30 cellular contexts compared by ENCODE assay signal in genomic region chr13:20165417-20166257, GRCh38. TPM values are rescaled to one million over a fixed set of nuclear protein-coding genes. Genes with fewer than 3 reads are reported as not detected.
DNase-seq lines count a peak whose midpoint lies in the region; ATAC-seq lines count a peak whose summit lies in the region.
"Had no signal": no experiment of that assay in that cellular context is flagged by ENCODE, and none has a peak within 500 bp of the region (broad histone marks: within the 10 kb centered on the region; RNA-seq: fewer than 3 reads in every experiment).

No MANE protein-coding gene starts in this region.

- peaks cover 43 to 57% of the 10 kb centered on the region in 2 donors for H3K27me3 Mint-ChIP-seq in stimulated activated naive B cell treated with anti-CD40 and anti-IgM and Interleukin-4, amounts not matched to agents 10 μg/mL and 1 μg/mL and 100 μg/mL, for 72 hours

- no peak overlapping the region for H3K4me3 Mint-ChIP-seq in stimulated activated naive B cell treated with anti-CD40 and anti-IgM and Interleukin-4, amounts not matched to agents 10 μg/mL and 1 μg/mL and 100 μg/mL, for 72 hours
- H3K4me3 Mint-ChIP-seq: activated T-cell treated with anti-CD3 and anti-CD28 coated beads, Interleukin-2, amount 50 U/mL, for 4 hours; CD8-positive, alpha-beta T cell; stimulated activated effector memory CD8-positive, alpha-beta T cell treated with anti-CD3 and anti-CD28 coated beads, Interleukin-12 subunit alpha, Interleukin-12 subunit beta, amount 100 ng/mL, for 72 hours had no signal

- H3K9me3 Mint-ChIP-seq in stimulated activated naive B cell treated with anti-CD40 and anti-IgM and Interleukin-4, amounts not matched to agents 10 μg/mL and 1 μg/mL and 100 μg/mL, for 72 hours = peaks cover 0 to 1% of the 10 kb centered on the region in 2 donors
- H3K9me3 Mint-ChIP-seq: activated T-cell treated with anti-CD3 and anti-CD28 coated beads, Interleukin-2, amount 50 U/mL, for 4 hours; CD8-positive, alpha-beta T cell; stimulated activated effector memory CD8-positive, alpha-beta T cell treated with anti-CD3 and anti-CD28 coated beads, Interleukin-12 subunit alpha, Interleukin-12 subunit beta, amount 100 ng/mL, for 72 hours had no signal

- DNase-seq in NCI-H345 (lab: John Stamatoyannopoulos, UW) = peak; percentile 17
- no peak for DNase-seq in NCI-H345 treated with DMSO at 0.1 percent for 48 hours (lab: John Stamatoyannopoulos, UW; ENCODE audit: unreplicated experiment)
- DNase-seq in SW480 (ENCODE audit: low spot score) = peak; percentile 33
- peak; percentile 77 for DNase-seq in fibroblast of peridontal ligament (ENCODE audit: extremely low read depth)
- DNase-seq in ureter (ENCODE audit: low spot score) = peak; percentile 23
- DNase-seq in mucosa of gallbladder (ENCODE audit: low spot score) = no peak
- DNase-seq in stimulated activated naive B cell treated with anti-CD40 and anti-IgM and Interleukin-4, amounts not matched to agents 10 μg/mL and 1 μg/mL and 100 μg/mL, for 72 hours = no peak
- DNase-seq: activated CD4-positive, alpha-beta T cell treated with anti-CD3 and anti-CD28 coated beads, Interleukin-2, amount 50 U/mL, for 1 hour; activated naive CD4-positive, alpha-beta T cell treated with Interleukin-2 at 50 U/mL for 16 hours; activated T-cell treated with anti-CD3 and anti-CD28 coated beads, Interleukin-2, amount 50 U/mL, for 4 hours; adrenal gland; AML-193; brain microvascular endothelial cell; CD8-positive, alpha-beta T cell; DMS153; GOT3; left colon; NCI-H1092 treated with DMSO at 0.1 percent for 48 hours; NCI-H2081 treated with DMSO at 0.1 percent for 48 hours; Peyer's patch; SIG-M5; sigmoid colon; stimulated activated CD4-positive, alpha-beta T cell treated with anti-CD3 and anti-CD28 coated beads, Interleukin-4, amount 100 ng/mL, for 24 hours; substantia nigra; T1000; uterus had no signal

- H3K36me3 Mint-ChIP-seq in stimulated activated naive B cell treated with anti-CD40 and anti-IgM and Interleukin-4, amounts not matched to agents 10 μg/mL and 1 μg/mL and 100 μg/mL, for 72 hours = no peaks in the 10 kb centered on the region
- H3K36me3 Mint-ChIP-seq: CD8-positive, alpha-beta T cell; stimulated activated effector memory CD8-positive, alpha-beta T cell treated with anti-CD3 and anti-CD28 coated beads, Interleukin-12 subunit alpha, Interleukin-12 subunit beta, amount 100 ng/mL, for 72 hours had no signal

- no peak overlapping the region for H3K27ac Mint-ChIP-seq in stimulated activated naive B cell treated with anti-CD40 and anti-IgM and Interleukin-4, amounts not matched to agents 10 μg/mL and 1 μg/mL and 100 μg/mL, for 72 hours
- H3K27ac Mint-ChIP-seq: CD8-positive, alpha-beta T cell; progenitor cell of endocrine pancreas; stimulated activated effector memory CD8-positive, alpha-beta T cell treated with anti-CD3 and anti-CD28 coated beads, Interleukin-12 subunit alpha, Interleukin-12 subunit beta, amount 100 ng/mL, for 72 hours had no signal

- peaks cover 1 to 7% of the 10 kb centered on the region in 2 donors for H3K4me1 Mint-ChIP-seq in stimulated activated naive B cell treated with anti-CD40 and anti-IgM and Interleukin-4, amounts not matched to agents 10 μg/mL and 1 μg/mL and 100 μg/mL, for 72 hours
- H3K4me1 Mint-ChIP-seq: stimulated activated effector memory CD8-positive, alpha-beta T cell treated with anti-CD3 and anti-CD28 coated beads, Interleukin-12 subunit alpha, Interleukin-12 subunit beta, amount 100 ng/mL, for 72 hours had no signal

- no peak for ATAC-seq in stimulated activated naive B cell treated with anti-CD40 and anti-IgM and Interleukin-4, amounts not matched to agents 10 μg/mL and 1 μg/mL and 100 μg/mL, for 72 hours (replicated peaks)
- ATAC-seq in HG03571 (IDR thresholded peaks at IDR 0.05; ENCODE audit: unreplicated experiment) = no peak
- ATAC-seq: activated T-cell treated with anti-CD3 and anti-CD28 coated beads, Interleukin-2, amount 50 U/mL, for 4 hours; CD8-positive, alpha-beta T cell; gastroesophageal sphincter; left colon had no signal

RNA-seq across cellular contexts. Expression of gene GJA3, which starts 4.8 kb away (rescaled TPM):
- total RNA-seq in ureter (0.13 TPM), mucosa of gallbladder (1.7 TPM)
- total RNA-seq: adrenal gland, left colon, Peyer's patch, sigmoid colon had no signal

RNA-seq across cellular contexts. Expression of gene GJB2, which starts 27.1 kb away (rescaled TPM):
- total RNA-seq in ureter (4.9 TPM), mucosa of gallbladder (31.0 TPM)
- total RNA-seq: CD8-positive, alpha-beta T cell had no signal

Comparison
In these comparisons a context has a peak if more than half of its experiments do, and no peak if none do; other contexts are left out.
1. DNase-seq: peak in NCI-H345 (single experiment), SW480 (single experiment), fibroblast of peridontal ligament (single experiment) and ureter (single experiment); none in NCI-H345 treated with DMSO at 0.1 percent for 48 hours (single experiment), mucosa of gallbladder (single experiment) and stimulated activated naive B cell treated with anti-CD40 and anti-IgM and Interleukin-4, amounts not matched to agents 10 μg/mL and 1 μg/mL and 100 μg/mL, for 72 hours (single experiment).